Comparison of ENCODE assay signal across 19 cellular contexts in genomic region chr17:39669897-39670735, GRCh38. TPM values are rescaled to one million over a fixed set of nuclear protein-coding genes. Genes with fewer than 3 reads are reported as not detected.
"Had no signal": no experiment of that assay in that cellular context is flagged by ENCODE, and none has a peak within 500 bp of the region (broad histone marks: within the 10 kb centered on the region; RNA-seq: fewer than 3 reads in every experiment).

No MANE protein-coding gene starts in this region.

- H3K9me3 Mint-ChIP-seq: activated CD4-positive, alpha-beta memory T cell treated with anti-CD3 and anti-CD28 coated beads, Interleukin-2, amount 10 ng/mL, durations not matched to agents 7 days and 5 days; activated naive CD4-positive, alpha-beta T cell treated with anti-CD3 and anti-CD28 coated beads, Interleukin-2, amount 50 U/mL, for 24 hours; natural killer cell had no signal

- ATAC-seq: gastroesophageal sphincter, natural killer cell had no signal

- H3K36me3 ChIP-seq: gastroesophageal sphincter, sigmoid colon, stomach had no signal

- H3K4me3 ChIP-seq: sigmoid colon, stomach, testis had no signal

- H3K27ac Mint-ChIP-seq: activated CD4-positive, alpha-beta memory T cell treated with anti-CD3 and anti-CD28 coated beads, Interleukin-2, amount 10 ng/mL, durations not matched to agents 7 days and 5 days; activated naive CD4-positive, alpha-beta T cell treated with anti-CD3 and anti-CD28 coated beads, Interleukin-2, amount 50 U/mL, for 24 hours; natural killer cell; progenitor cell of endocrine pancreas had no signal

- H3K9me3 ChIP-seq: gastroesophageal sphincter, sigmoid colon, stomach, testis had no signal

- DNase-seq: activated CD4-positive, alpha-beta memory T cell treated with anti-CD3 and anti-CD28 coated beads, Interleukin-2, amount 10 ng/mL, durations not matched to agents 7 days and 5 days; activated CD4-positive, alpha-beta T cell treated with anti-CD3 and anti-CD28 coated beads for 4 hours; activated effector memory CD4-positive, alpha-beta T cell treated with anti-CD3 and anti-CD28 coated beads, Interleukin-2, amount 50 U/mL, for 16 hours; activated T-cell treated with anti-CD3 and anti-CD28 coated beads, Interleukin-2, amount 50 U/mL, for 48 hours; amniotic stem cell; caudate nucleus; erythroblast; hippocampal formation; mesendoderm; natural killer cell; sigmoid colon; stimulated activated CD4-positive, alpha-beta T cell treated with anti-CD3 and anti-CD28 coated beads, Interleukin-1b, Interleukin-23, amount 100 ng/mL, for 48 hours; stomach; T-helper 2 cell; testis had no signal

- H3K36me3 Mint-ChIP-seq: activated naive CD4-positive, alpha-beta T cell treated with anti-CD3 and anti-CD28 coated beads, Interleukin-2, amount 50 U/mL, for 24 hours; natural killer cell had no signal

- H3K27me3 ChIP-seq: testis had no signal

- H3K27ac ChIP-seq: gastroesophageal sphincter, sigmoid colon, stomach, testis had no signal

RNA-seq across cellular contexts. Expression of gene PNMT, which starts 1.9 kb away (rescaled TPM):
- total RNA-seq: activated CD4-positive, alpha-beta memory T cell treated with anti-CD3 and anti-CD28 coated beads, Interleukin-2, amount 10 ng/mL, durations not matched to agents 7 days and 5 days had no signal
- polyA plus RNA-seq: keratinocyte had no signal
